Comparison of ENCODE assay signal across 24 cellular contexts in the genomic region with DNA sequence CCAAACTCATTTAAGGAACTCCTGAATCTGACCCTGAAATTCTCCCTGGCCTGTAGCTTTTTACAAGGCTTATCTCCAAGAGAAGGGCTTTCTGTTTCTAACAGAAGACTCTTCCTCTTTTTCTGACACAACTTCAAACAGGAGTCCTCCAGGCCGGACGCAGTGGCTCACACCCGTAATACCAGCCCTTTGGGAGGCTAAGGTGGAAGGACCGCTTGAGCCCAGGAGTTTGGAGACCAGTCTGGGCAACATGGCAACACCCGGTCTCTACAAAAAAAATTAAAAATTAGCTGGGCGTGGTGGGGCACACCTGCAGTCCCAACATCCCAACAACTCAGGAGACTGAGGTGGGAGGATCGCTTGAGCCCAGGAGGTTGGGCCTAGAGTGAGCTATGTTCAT.
"Had no signal": no experiment of that assay in that cellular context is flagged by ENCODE, and none has a peak within 500 bp of the region (broad histone marks: within the 10 kb centered on the region; RNA-seq: fewer than 3 reads in every experiment).

No MANE protein-coding gene starts in this region.

- H3K36me3 ChIP-seq: ovary had no signal

- H3K9me3 Mint-ChIP-seq: natural killer cell; stimulated activated effector memory CD8-positive, alpha-beta T cell treated with anti-CD3 and anti-CD28 coated beads, Interleukin-12 subunit alpha, Interleukin-12 subunit beta, amount 100 ng/mL, for 72 hours had no signal

- DNase-seq: activated CD4-positive, alpha-beta T cell treated with anti-CD3 and anti-CD28 coated beads for 1 hour; activated CD4-positive, alpha-beta T cell treated with anti-CD3 and anti-CD28 coated beads, Interleukin-2, amount 50 U/mL, for 1 hour; activated CD8-positive, alpha-beta T cell treated with anti-CD3 and anti-CD28 coated beads, Interleukin-2, amount 10 ng/mL, durations not matched to agents 7 days and 5 days; activated gamma-delta T cell; activated naive CD4-positive, alpha-beta T cell treated with anti-CD3 and anti-CD28 coated beads, Interleukin-2, amount 50 U/mL, for 16 hours; dermis blood vessel endothelial cell; effector CD8-positive, alpha-beta T cell; erythroblast; foreskin keratinocyte; hippocampal formation; left ventricle myocardium inferior; natural killer cell; ovary; psoas muscle; right cardiac atrium; stimulated activated CD4-positive, alpha-beta T cell treated with anti-CD3 and anti-CD28 coated beads, Interleukin-2, amount 100 ng/mL, for 24 hours; stomach; WERI-Rb-1 had no signal

- H3K4me3 ChIP-seq: left ventricle myocardium inferior, ovary, psoas muscle, suprapubic skin, tibial nerve had no signal

- H3K27ac Mint-ChIP-seq: activated CD8-positive, alpha-beta T cell treated with anti-CD3 and anti-CD28 coated beads, Interleukin-2, amount 10 ng/mL, durations not matched to agents 7 days and 5 days; activated T-helper 1 cell treated with anti-CD3 and anti-CD28 coated beads, Interleukin-12 subunit alpha, Interleukin-12 subunit beta, Interleukin-2, Interleukin-4 antibody, amounts not matched to agents 30 ng/mL and 10 ng/mL and 1 ng/mL, durations not matched to agents 14 hours and 24 hours and 36 hours; brain; natural killer cell; T-helper 2 cell treated with Interferon-gamma antibody and Interleukin-4, amounts not matched to agents 5 μg/mL and 100 μg/mL, for 36 hours had no signal

- H3K4me1 ChIP-seq: foreskin keratinocyte, left ventricle myocardium inferior, psoas muscle, stomach, suprapubic skin, tibial nerve had no signal

- H3K27ac ChIP-seq: foreskin keratinocyte, left ventricle myocardium inferior, ovary, psoas muscle, stomach, suprapubic skin, tibial nerve, WERI-Rb-1 had no signal

- ATAC-seq: activated CD8-positive, alpha-beta T cell treated with anti-CD3 and anti-CD28 coated beads, Interleukin-2, amount 10 ng/mL, durations not matched to agents 7 days and 5 days; foreskin keratinocyte; natural killer cell; psoas muscle; stimulated activated effector memory CD8-positive, alpha-beta T cell treated with anti-CD3 and anti-CD28 coated beads, Interleukin-12 subunit alpha, Interleukin-12 subunit beta, amount 100 ng/mL, for 72 hours had no signal

- H3K27me3 ChIP-seq: foreskin keratinocyte, ovary, stomach, suprapubic skin, tibial nerve had no signal

- H3K9me3 ChIP-seq: ovary, psoas muscle, suprapubic skin had no signal

- H3K4me1 Mint-ChIP-seq: brain had no signal

- H3K4me3 Mint-ChIP-seq: activated CD8-positive, alpha-beta T cell treated with anti-CD3 and anti-CD28 coated beads, Interleukin-2, amount 10 ng/mL, durations not matched to agents 7 days and 5 days; activated T-helper 1 cell treated with anti-CD3 and anti-CD28 coated beads, Interleukin-12 subunit alpha, Interleukin-12 subunit beta, Interleukin-2, Interleukin-4 antibody, amounts not matched to agents 30 ng/mL and 10 ng/mL and 1 ng/mL, durations not matched to agents 14 hours and 24 hours and 36 hours; brain; natural killer cell; stimulated activated effector memory CD8-positive, alpha-beta T cell treated with anti-CD3 and anti-CD28 coated beads, Interleukin-12 subunit alpha, Interleukin-12 subunit beta, amount 100 ng/mL, for 72 hours; T-helper 2 cell treated with Interferon-gamma antibody and Interleukin-4, amounts not matched to agents 5 μg/mL and 100 μg/mL, for 36 hours had no signal
